10 cellular contexts compared by ENCODE assay signal in genomic region chr6:44004625-44005506, GRCh38.
DNase-seq lines count a peak whose midpoint lies in the region; ATAC-seq and TF ChIP-seq lines count a peak whose summit lies in the region.
"Had no signal": no experiment of that assay in that cellular context is flagged by ENCODE, and none has a peak within 500 bp of the region (broad histone marks: within the 10 kb centered on the region; RNA-seq: fewer than 3 reads in every experiment).

No MANE protein-coding gene starts in this region.

- no peak for ATAC-seq in omental fat pad (ENCODE audit: low FRiP score)

- peaks cover 2% of the 10 kb centered on the region for H3K79me1 ChIP-seq in trophoblast cell (ENCODE audit: low read length)

- no peak overlapping the region for H3K14ac ChIP-seq in trophoblast cell (ENCODE audit: low read length)

- H3K4me2 ChIP-seq in MM.1S (ENCODE audit: low read depth, low read length): no peak overlapping the region
- no peak overlapping the region for H3K4me2 ChIP-seq in trophoblast cell (ENCODE audit: low read length)

- no peak overlapping the region for H3K4ac ChIP-seq in trophoblast cell (ENCODE audit: low read depth, low read length)

- no peaks in the 10 kb centered on the region for H3F3A ChIP-seq in MM.1S (ENCODE audit: insufficient read depth, low read length)

- intact Hi-C loops in colonic mucosa (cut with DNase I): loop anchor here (5.0 kb wide), 2 partner anchors 62 to 233 kb away; partner anchors contain the start of gene VEGFA

- H4K12ac ChIP-seq in trophoblast cell (ENCODE audit: low read depth, low read length): no peak overlapping the region

- no peak overlapping the region for H3K23ac ChIP-seq in trophoblast cell (ENCODE audit: low read length)

- H3K9me3 ChIP-seq in MM.1S (replicated peaks; ENCODE audit: insufficient read depth, low read length) (no peaks in the 10 kb centered on the region), trophoblast cell (ENCODE audit: insufficient read depth, low read depth, low read length) (peaks cover 1% of the 10 kb centered on the region), colonic mucosa (no peaks in the 10 kb centered on the region)

- H3K9me2 ChIP-seq in MM.1S (replicated peaks; ENCODE audit: insufficient read depth, low read length): no peaks in the 10 kb centered on the region

- H3K27ac ChIP-seq in MM.1S (ENCODE audit: low read length) (no peak overlapping the region), trophoblast cell (ENCODE audit: low read depth, low read length) (no peak overlapping the region), colonic mucosa (no peak overlapping the region)
- H3K27ac ChIP-seq: skin epidermis had no signal

- TF ChIP-seq CTCF in MM.1S (IDR thresholded peaks at IDR 0.05; ENCODE audit: low read length): peak; percentile 27; the same call in 1 of the 2 replicates
- TF ChIP-seq CTCF in colonic mucosa (IDR thresholded peaks at IDR 0.05): no peak
- TF ChIP-seq CTCF in omental fat pad (IDR thresholded peaks at IDR 0.05): no peak

- H4K91ac ChIP-seq in trophoblast cell (ENCODE audit: low read depth, low read length): no peak overlapping the region

- H3K4me3 ChIP-seq in MM.1S (ENCODE audit: low read length): no peak overlapping the region
- no peak overlapping the region for H3K4me3 ChIP-seq in trophoblast cell (ENCODE audit: low read depth, low read length)
- no peak overlapping the region for H3K4me3 ChIP-seq in colonic mucosa
- H3K4me3 ChIP-seq: skin epidermis had no signal

- no peak overlapping the region for H2AFZ ChIP-seq in MM.1S (ENCODE audit: low read length)
- H2AFZ ChIP-seq in trophoblast cell (ENCODE audit: insufficient read depth, low read length, poor library complexity): no peak overlapping the region

- no peak overlapping the region for H4K8ac ChIP-seq in trophoblast cell (ENCODE audit: low read depth, low read length)

- H4K20me1 ChIP-seq in MM.1S (ENCODE audit: insufficient read depth, low read length): no peaks in the 10 kb centered on the region

- H2BK120ac ChIP-seq in trophoblast cell (ENCODE audit: insufficient read depth, low read length, poor library complexity): no peak overlapping the region

- DNase-seq in NCI-H1436 (lab: John Stamatoyannopoulos, UW) (peak; percentile 36), NCI-H1436 treated with DMSO at 0.1 percent for 48 hours (lab: John Stamatoyannopoulos, UW) (no peak), MM.1S (no peak), cerebellar cortex (ENCODE audit: low spot score) (peak; percentile 23), trophoblast cell (no peak), epidermal melanocyte (ENCODE audit: insufficient read length, low spot score) (no peak), colonic mucosa (no peak), omental fat pad (ENCODE audit: low spot score) (no peak)
- DNase-seq: AML-193 had no signal

- H3K9ac ChIP-seq in MM.1S (ENCODE audit: low read length): no peak overlapping the region
- no peak overlapping the region for H3K9ac ChIP-seq in trophoblast cell (ENCODE audit: low read length)
- no peak overlapping the region for H3K9ac ChIP-seq in colonic mucosa (ENCODE audit: low read depth in 2 of 2, low read length in 2 of 2)

- H3K18ac ChIP-seq in trophoblast cell (ENCODE audit: low read length): no peak overlapping the region

- no peaks in the 10 kb centered on the region for H3K79me2 ChIP-seq in MM.1S (ENCODE audit: low read length)
- no peaks in the 10 kb centered on the region for H3K79me2 ChIP-seq in trophoblast cell (ENCODE audit: control insufficient read depth, insufficient read depth, low read length, poor library complexity)

- WGBS in trophoblast cell (ENCODE audit: extremely low coverage, insufficient coverage, insufficient read length): no CpG with 5 or more reads among the region's 7 CpGs

- no peak overlapping the region for H2AK5ac ChIP-seq in trophoblast cell (ENCODE audit: low read length)

- H3K36me3 ChIP-seq in MM.1S (replicated peaks; ENCODE audit: insufficient read depth, low read length) (no peaks in the 10 kb centered on the region), trophoblast cell (ENCODE audit: control insufficient read depth in 1 of 2, insufficient read depth in 2 of 2, low read length in 2 of 2) (no peaks in the 10 kb centered on the region), colonic mucosa (no peaks in the 10 kb centered on the region)

- H2BK12ac ChIP-seq in trophoblast cell (ENCODE audit: low read length): peak overlapping the region; percentile 7

- no peak overlapping the region for H2BK5ac ChIP-seq in trophoblast cell (ENCODE audit: low read depth, low read length, poor library complexity)

- H3K4me1 ChIP-seq in MM.1S (ENCODE audit: low read length) (no peaks in the 10 kb centered on the region), trophoblast cell (ENCODE audit: control insufficient read depth in 1 of 2, insufficient read depth in 2 of 2, low read length in 2 of 2) (peaks cover 9 to 17% of the 10 kb centered on the region in 2 experiments), colonic mucosa (peaks cover 4% of the 10 kb centered on the region)

- H3K27me3 ChIP-seq in MM.1S (replicated peaks; ENCODE audit: insufficient read depth, low read length) (0 out of 2 replicates have a peak, but pooled peaks cover 3% of the 10 kb centered on the region), trophoblast cell (ENCODE audit: insufficient read depth, low read length) (peaks cover 7% of the 10 kb centered on the region), colonic mucosa (no peaks in the 10 kb centered on the region)

Comparison
In these comparisons a context has a peak if more than half of its experiments do, and no peak if none do; other contexts are left out.
1. DNase-seq: peak in NCI-H1436 (single experiment) and cerebellar cortex (single experiment); none in NCI-H1436 treated with DMSO at 0.1 percent for 48 hours (single experiment), MM.1S (single experiment), trophoblast cell (0 of 2), epidermal melanocyte (single experiment), colonic mucosa (single experiment) and omental fat pad (single experiment).